In the genomic region with DNA sequence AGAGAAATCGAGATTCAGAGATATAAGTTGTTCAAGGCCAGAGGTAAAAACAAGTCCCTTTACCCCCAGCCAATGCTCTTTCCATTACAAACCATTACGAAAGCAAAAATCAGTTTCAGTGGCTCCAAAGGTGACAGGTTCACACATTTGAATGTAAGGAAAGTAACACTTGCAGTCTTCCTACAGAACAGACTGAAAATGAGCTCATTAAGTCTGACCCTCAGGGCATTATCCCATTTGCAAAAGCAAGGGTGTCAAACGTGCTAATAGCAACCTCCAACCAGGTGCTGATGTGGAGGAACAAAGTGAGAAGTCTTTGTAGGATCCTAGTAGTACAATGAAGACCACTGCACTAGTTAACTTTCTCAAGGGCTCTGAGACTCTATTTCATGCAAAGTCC, we compare ENCODE assay signal across 17 cellular contexts.
DNase-seq lines count a peak whose midpoint lies in the region; ATAC-seq and FAIRE-seq lines count a peak whose summit lies in the region.
"Had no signal": no experiment of that assay in that cellular context is flagged by ENCODE, and none has a peak within 500 bp of the region (broad histone marks: within the 10 kb centered on the region; RNA-seq: fewer than 3 reads in every experiment).

No MANE protein-coding gene starts in this region.

- H3K27ac Mint-ChIP-seq in activated T-cell treated with anti-CD3 and anti-CD28 coated beads, Interleukin-2, amount 50 U/mL, for 24 hours, result peak overlapping the region; percentile 74
- H3K27ac Mint-ChIP-seq in T-helper 1 cell treated with Interleukin-12 subunit alpha and Interleukin-12 subunit beta and Interleukin-4 antibody, amounts not matched to agents 30 μg/mL and 1 μg/mL, for 36 hours, result peak overlapping the region; percentile 41
- H3K27ac Mint-ChIP-seq in effector memory CD8-positive, alpha-beta T cell, result peak overlapping the region; percentile 67 to 92
- H3K27ac Mint-ChIP-seq: dendritic cell treated with granulocyte-macrophage colony-stimulating factor and Interleukin-4, amounts not matched to agents 40 ng/mL and 50 ng/mL, for 4 days had no signal

- no peaks in the 10 kb centered on the region for H3K9me3 Mint-ChIP-seq in activated T-cell treated with anti-CD3 and anti-CD28 coated beads, Interleukin-2, amount 50 U/mL, for 24 hours
- H3K9me3 Mint-ChIP-seq in T-helper 1 cell treated with Interleukin-12 subunit alpha and Interleukin-12 subunit beta and Interleukin-4 antibody, amounts not matched to agents 30 μg/mL and 1 μg/mL, for 36 hours, result no peaks in the 10 kb centered on the region
- no peaks in the 10 kb centered on the region for H3K9me3 Mint-ChIP-seq in effector memory CD8-positive, alpha-beta T cell
- H3K9me3 Mint-ChIP-seq: brain; dendritic cell treated with granulocyte-macrophage colony-stimulating factor and Interleukin-4, amounts not matched to agents 40 ng/mL and 50 ng/mL, for 4 days had no signal

- peak; percentile 4 for ATAC-seq in effector memory CD8-positive, alpha-beta T cell (replicated peaks)
- ATAC-seq in stimulated activated naive CD8-positive, alpha-beta T cell treated with anti-CD3 and anti-CD28 coated beads, Interleukin-15, Interleukin-2, amounts not matched to agents 100 U/mL and 50 U/mL, for 24 hours, result peak; percentile 33
- no peak for ATAC-seq in GM19452 (IDR thresholded peaks at IDR 0.05; ENCODE audit: unreplicated experiment)
- ATAC-seq: Right ventricle myocardium inferior had no signal

- DNase-seq in activated T-cell treated with anti-CD3 and anti-CD28 coated beads, Interleukin-2, amount 50 U/mL, for 24 hours, result no peak
- DNase-seq in activated T-cell treated with anti-CD3 and anti-CD28 coated beads, Interleukin-2, amount 50 U/mL, for 48 hours, result no peak
- no peak for DNase-seq in effector memory CD8-positive, alpha-beta T cell
- no peak for DNase-seq in stimulated activated naive CD8-positive, alpha-beta T cell treated with anti-CD3 and anti-CD28 coated beads, Interleukin-15, Interleukin-2, amounts not matched to agents 100 U/mL and 50 U/mL, for 24 hours
- DNase-seq in urothelium cell line (ENCODE audit: low spot score), result no peak
- no peak for DNase-seq in stimulated activated CD4-positive, alpha-beta T cell treated with anti-CD3 and anti-CD28 coated beads, Interleukin-2, amount 100 ng/mL, for 24 hours
- DNase-seq: DMS79 treated with DMSO at 0.1 percent for 48 hours, NCI-H2081, NCI-H446 treated with DMSO at 0.1 percent for 48 hours, WERI-Rb-1 had no signal

- peaks cover 93% of the 10 kb centered on the region for H3K4me1 Mint-ChIP-seq in activated T-cell treated with anti-CD3 and anti-CD28 coated beads, Interleukin-2, amount 50 U/mL, for 24 hours (ENCODE audit: low read depth)
- peaks cover 73% of the 10 kb centered on the region for H3K4me1 Mint-ChIP-seq in T-helper 1 cell treated with Interleukin-12 subunit alpha and Interleukin-12 subunit beta and Interleukin-4 antibody, amounts not matched to agents 30 μg/mL and 1 μg/mL, for 36 hours (ENCODE audit: low read depth)
- peaks cover 50 to 71% of the 10 kb centered on the region in 2 donors for H3K4me1 Mint-ChIP-seq in effector memory CD8-positive, alpha-beta T cell (ENCODE audit: low read depth in 2 of 2)
- H3K4me1 Mint-ChIP-seq: brain had no signal

- FAIRE-seq in urothelium cell line (lab: Jason Lieb, UNC), result no peak
- FAIRE-seq: frontal cortex, H1 had no signal

- H3K36me3 Mint-ChIP-seq in activated T-cell treated with anti-CD3 and anti-CD28 coated beads, Interleukin-2, amount 50 U/mL, for 24 hours (ENCODE audit: low read depth), result peaks cover 98% of the 10 kb centered on the region
- peaks cover 61% of the 10 kb centered on the region for H3K36me3 Mint-ChIP-seq in T-helper 1 cell treated with Interleukin-12 subunit alpha and Interleukin-12 subunit beta and Interleukin-4 antibody, amounts not matched to agents 30 μg/mL and 1 μg/mL, for 36 hours (ENCODE audit: low read depth)
- H3K36me3 Mint-ChIP-seq in effector memory CD8-positive, alpha-beta T cell (ENCODE audit: insufficient read depth), result peaks cover 67% of the 10 kb centered on the region

- H3K27me3 Mint-ChIP-seq in activated T-cell treated with anti-CD3 and anti-CD28 coated beads, Interleukin-2, amount 50 U/mL, for 24 hours, result no peaks in the 10 kb centered on the region
- no peaks in the 10 kb centered on the region for H3K27me3 Mint-ChIP-seq in T-helper 1 cell treated with Interleukin-12 subunit alpha and Interleukin-12 subunit beta and Interleukin-4 antibody, amounts not matched to agents 30 μg/mL and 1 μg/mL, for 36 hours (ENCODE audit: low read depth)
- no peaks in the 10 kb centered on the region for H3K27me3 Mint-ChIP-seq in effector memory CD8-positive, alpha-beta T cell
- H3K27me3 Mint-ChIP-seq: brain; dendritic cell treated with granulocyte-macrophage colony-stimulating factor and Interleukin-4, amounts not matched to agents 40 ng/mL and 50 ng/mL, for 4 days had no signal

- H3K4me3 Mint-ChIP-seq in activated T-cell treated with anti-CD3 and anti-CD28 coated beads, Interleukin-2, amount 50 U/mL, for 24 hours, result no peak overlapping the region
- H3K4me3 Mint-ChIP-seq in T-helper 1 cell treated with Interleukin-12 subunit alpha and Interleukin-12 subunit beta and Interleukin-4 antibody, amounts not matched to agents 30 μg/mL and 1 μg/mL, for 36 hours, result no peak overlapping the region
- H3K4me3 Mint-ChIP-seq in effector memory CD8-positive, alpha-beta T cell, result peak overlapping the region in 1 of 2 donors; percentile 10
- H3K4me3 Mint-ChIP-seq: brain; dendritic cell treated with granulocyte-macrophage colony-stimulating factor and Interleukin-4, amounts not matched to agents 40 ng/mL and 50 ng/mL, for 4 days had no signal
